Comparison of ENCODE assay signal across 7 cellular contexts in the genomic region with DNA sequence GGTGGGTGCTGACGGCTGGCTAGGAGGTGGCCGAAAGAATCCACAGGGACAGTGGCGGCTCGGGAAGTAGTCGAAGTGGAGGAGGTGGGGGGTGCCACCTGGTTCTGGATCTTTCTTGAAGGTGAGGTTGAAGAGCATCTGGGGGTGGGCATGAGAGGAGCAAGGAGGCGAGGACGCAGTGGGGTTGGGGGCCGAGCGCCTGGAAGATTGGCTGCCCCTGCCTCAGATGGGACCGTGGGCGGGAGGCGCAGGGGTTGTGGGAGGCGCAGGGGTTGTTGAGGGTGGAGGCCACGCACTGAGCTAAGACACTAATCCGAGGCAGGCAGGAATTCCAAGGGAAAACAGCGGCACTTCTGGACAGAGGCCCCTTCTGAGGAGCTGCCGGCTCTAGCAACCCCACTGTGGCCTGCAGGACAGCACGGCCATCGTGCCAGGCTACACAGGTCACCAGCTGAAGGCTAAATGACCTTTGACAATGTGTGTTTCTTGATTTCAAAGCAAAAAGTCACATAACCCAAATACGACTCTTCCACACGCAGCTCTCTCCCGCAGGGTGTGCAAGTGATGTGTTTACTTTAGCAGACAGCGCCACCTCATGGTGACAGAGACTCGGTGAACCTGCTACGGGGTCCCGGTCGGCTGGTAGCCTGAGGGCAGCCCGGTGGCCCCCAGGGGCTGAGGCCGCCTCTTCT. TPM values are rescaled to one million over a fixed set of nuclear protein-coding genes. Genes with fewer than 3 reads are reported as not detected.
DNase-seq lines count a peak whose midpoint lies in the region; ATAC-seq, FAIRE-seq and TF ChIP-seq lines count a peak whose summit lies in the region.

No MANE protein-coding gene starts in this region.

- H3K4me3 ChIP-seq in GM12875 (ENCODE audit: low read depth, low read length) (no peak overlapping the region), mammary epithelial cell (replicated peaks in 1 of 3; ENCODE audit: insufficient read depth in 1 of 3, low read depth in 2 of 3, low read length in 3 of 3) (no peak overlapping the region), kidney (ENCODE audit: low read length in 2 of 2) (no peak overlapping the region)

- DNase-seq in NCI-H2171 (lab: John Stamatoyannopoulos, UW) (peak; percentile 31), WTC11 (ENCODE audit: low spot score) (peak; percentile 93), mammary epithelial cell (peak; percentile 12), kidney (peak; percentile 82)
- DNase-seq in stimulated activated CD4-positive, alpha-beta T cell treated with anti-CD3 and anti-CD28 coated beads, Interleukin-1b, Interleukin-23, amount 100 ng/mL, for 24 hours (ENCODE audit: low read depth in 4 of 4, low spot score in 1 of 4): peak; percentile 64 to 72 (median 68)

- 0 out of 2 replicates have a peak, but pooled peaks cover 6% of the 10 kb centered on the region for H3K4me1 Mint-ChIP-seq in WTC11

- TF ChIP-seq CTCF in GM12875 (IDR thresholded peaks at IDR 0.05; ENCODE audit: borderline replicate concordance, insufficient read depth, low read depth, low read length) (peak; percentile 76), WTC11 (IDR thresholded peaks at IDR 0.05) (peak; percentile 80), mammary epithelial cell (conservative IDR thresholded peaks at IDR 0.05 in 1 of 2, IDR thresholded peaks at IDR 0.05 in 1 of 2; ENCODE audit: extremely low read depth in 1 of 2, insufficient read depth in 1 of 2, low read depth in 1 of 2, low read length in 2 of 2) (peak; percentile 51 to 74), kidney (IDR thresholded peaks at IDR 0.05; ENCODE audit: borderline replicate concordance, extremely low read depth, insufficient read depth) (peak; percentile 84)

- H3K36me3 ChIP-seq in mammary epithelial cell (ENCODE audit: insufficient read depth, low read length): no peaks in the 10 kb centered on the region
- H3K36me3 ChIP-seq in kidney (ENCODE audit: control insufficient read depth in 1 of 2, insufficient read depth in 2 of 2, low read length in 2 of 2): no peaks in the 10 kb centered on the region

- no peaks in the 10 kb centered on the region for H3K27me3 ChIP-seq in mammary epithelial cell (ENCODE audit: insufficient read depth, low read length)

- H4K20me1 ChIP-seq in mammary epithelial cell (ENCODE audit: insufficient read depth, low read length): no peaks in the 10 kb centered on the region

- H3K4me2 ChIP-seq in mammary epithelial cell (ENCODE audit: insufficient read depth, low read depth, low read length): no peak overlapping the region

- CTCF ChIA-PET in WTC11 (lab: Charles Lee): interaction anchor here (0.5 to 7.6 kb wide), 54 partner anchors 9 to 1333 kb away, joined by 3 to 245 read pairs (median 5); a partner anchor contains a TSS
- CTCF ChIA-PET in mammary epithelial cell (lab: Charles Lee; ENCODE audit: low non-redundant PET): interaction anchor here (0.6 to 0.8 kb wide), 4 partner anchors 44 to 218 kb away, joined by 3 to 7 read pairs (median 4); a partner anchor contains a TSS

- H3K9me3 ChIP-seq in mammary epithelial cell (replicated peaks; ENCODE audit: insufficient read depth, low read length) (no peaks in the 10 kb centered on the region), kidney (ENCODE audit: control insufficient read depth in 1 of 2, low read length in 2 of 2) (no peaks in the 10 kb centered on the region)

- peaks cover 12% of the 10 kb centered on the region for H3K27me3 Mint-ChIP-seq in WTC11 (ENCODE audit: low read depth)

- H3K27ac ChIP-seq in mammary epithelial cell (ENCODE audit: insufficient read depth, low read depth, low read length) (no peak overlapping the region), kidney (ENCODE audit: low read depth in 2 of 2, low read length in 2 of 2) (no peak overlapping the region)

- H3K9ac ChIP-seq in mammary epithelial cell (ENCODE audit: insufficient read depth, low read length): no peak overlapping the region
- no peak overlapping the region for H3K9ac ChIP-seq in kidney (ENCODE audit: low read length in 2 of 2)

- H3K79me2 ChIP-seq in mammary epithelial cell (ENCODE audit: insufficient read depth, low read length): no peaks in the 10 kb centered on the region

- H3K4me3 Mint-ChIP-seq in WTC11: no peak overlapping the region

- H2AFZ ChIP-seq in mammary epithelial cell (ENCODE audit: low read depth, low read length): no peak overlapping the region

- POLR2A ChIA-PET in WTC11 (lab: Charles Lee): interaction anchor here (0.5 to 1.0 kb wide), 3 partner anchors 54 to 194 kb away, joined by 3 to 4 read pairs (median 3); no protein-coding TSS in a partner anchor

- no peak overlapping the region for H3K27ac Mint-ChIP-seq in WTC11

- intact Hi-C loops in mammary epithelial cell (cut with micrococcal nuclease): loop anchor here (1.0 kb wide), 3 partner anchors 35 to 218 kb away; no protein-coding TSS in a partner anchor
- intact Hi-C loops in kidney (cut with DNase I): no loop called here

- ATAC-seq in WTC11: peak; percentile 89
- ATAC-seq in GM18511 (IDR thresholded peaks at IDR 0.05; ENCODE audit: unreplicated experiment): no peak

- 62% methylated on average over 13 of the region's 29 CpGs for WGBS in mammary epithelial cell (ENCODE audit: low coverage, missing lambda C conversion rate)

- no peak for FAIRE-seq in kidney (lab: Jason Lieb, UNC)

- dilution Hi-C loops in mammary epithelial cell (cut with HindIII; ENCODE audit: low sequenced_read_pairs): no loop called here

- no peaks in the 10 kb centered on the region for H3K36me3 Mint-ChIP-seq in WTC11

- in situ Hi-C loops in mammary epithelial cell (cut with MboI; ENCODE audit: low sequenced_read_pairs in 2 of 2): no loop called here

- BruUV-seq in mammary epithelial cell (replicated peaks; lab: Mats Ljungman, UMichigan): no TSS peak

- H3K9me3 Mint-ChIP-seq in WTC11: no peaks in the 10 kb centered on the region

- H3K4me1 ChIP-seq in mammary epithelial cell (ENCODE audit: insufficient read depth, low read length) (no peaks in the 10 kb centered on the region), kidney (ENCODE audit: control insufficient read depth in 1 of 2, insufficient read depth in 1 of 2, low read depth in 1 of 2, low read length in 2 of 2) (peaks cover 0 to 3% of the 10 kb centered on the region in 2 donors)

TF ChIP-seq in WTC11, 78 proteins besides CTCF, POLR2A, EP300 and RAD21:
- TF ChIP-seq SP1 (CRISPR knock-in tag; conservative IDR thresholded peaks at IDR 0.05) (0 out of 2 replicates have a peak, but pooled peaks have one; percentile 18), FOXK1 (CRISPR knock-in tag; IDR thresholded peaks at IDR 0.05) (0 out of 2 replicates have a peak, but pooled peaks have one; percentile 19)
- TF ChIP-seq, protein P1, sequence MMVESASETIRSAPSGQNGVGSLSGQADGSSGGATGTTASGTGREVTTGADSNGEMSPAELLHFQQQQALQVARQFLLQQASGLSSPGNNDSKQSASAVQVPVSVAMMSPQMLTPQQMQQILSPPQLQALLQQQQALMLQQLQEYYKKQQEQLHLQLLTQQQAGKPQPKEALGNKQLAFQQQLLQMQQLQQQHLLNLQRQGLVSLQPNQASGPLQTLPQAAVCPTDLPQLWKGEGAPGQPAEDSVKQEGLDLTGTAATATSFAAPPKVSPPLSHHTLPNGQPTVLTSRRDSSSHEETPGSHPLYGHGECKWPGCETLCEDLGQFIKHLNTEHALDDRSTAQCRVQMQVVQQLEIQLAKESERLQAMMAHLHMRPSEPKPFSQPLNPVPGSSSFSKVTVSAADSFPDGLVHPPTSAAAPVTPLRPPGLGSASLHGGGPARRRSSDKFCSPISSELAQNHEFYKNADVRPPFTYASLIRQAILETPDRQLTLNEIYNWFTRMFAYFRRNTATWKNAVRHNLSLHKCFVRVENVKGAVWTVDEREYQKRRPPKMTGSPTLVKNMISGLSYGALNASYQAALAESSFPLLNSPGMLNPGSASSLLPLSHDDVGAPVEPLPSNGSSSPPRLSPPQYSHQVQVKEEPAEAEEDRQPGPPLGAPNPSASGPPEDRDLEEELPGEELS (CRISPR knock-in tag; IDR thresholded peaks at IDR 0.05): no peak

RNA-seq across cellular contexts. Expression of a gene that starts 44.1 kb away (rescaled TPM):
- total RNA-seq in WTC11 (2021): 74.5 to 76.3 TPM (median 75.6 TPM) in 3 replicates
- total RNA-seq in mammary epithelial cell: 10 to 100 TPM; 41.0 to 73.9 TPM
- polyA plus RNA-seq in mammary epithelial cell: 62.7 TPM
- polyA minus RNA-seq in mammary epithelial cell: 116 TPM
- 69.7 TPM for total RNA-seq in kidney
- polyA plus RNA-seq in kidney (ENCODE audit: insufficient read depth, low read depth, low replicate concordance): 33.7 TPM

Comparison
In these comparisons a context has a peak if more than half of its experiments do, and no peak if none do; other contexts are left out.
1. DNase-seq: peak in every context shown above with its lines; median percentile 93 in WTC11; 82 in kidney; 68 in stimulated activated CD4-positive, alpha-beta T cell treated with anti-CD3 and anti-CD28 coated beads, Interleukin-1b, Interleukin-23, amount 100 ng/mL, for 24 hours; 31 in NCI-H2171; 12 in mammary epithelial cell.